29 cellular contexts compared by ENCODE assay signal in genomic region chr3:142507241-142507640, GRCh38. TPM values are rescaled to one million over a fixed set of nuclear protein-coding genes. Genes with fewer than 3 reads are reported as not detected.
DNase-seq lines count a peak whose midpoint lies in the region; ATAC-seq and TF ChIP-seq lines count a peak whose summit lies in the region.
"Had no signal": no experiment of that assay in that cellular context is flagged by ENCODE, and none has a peak within 500 bp of the region (broad histone marks: within the 10 kb centered on the region; RNA-seq: fewer than 3 reads in every experiment).

No MANE protein-coding gene starts in this region.

- no peaks in the 10 kb centered on the region for H3F3A ChIP-seq in GM23338 (replicated peaks; ENCODE audit: low read depth)

- H3K4me3 ChIP-seq in GM23338, result no peak overlapping the region
- H3K4me3 ChIP-seq: colonic mucosa, lung, mucosa of descending colon, PC-9, sigmoid colon, thoracic aorta had no signal

- H4K20me1 ChIP-seq in GM23338 (replicated peaks; ENCODE audit: insufficient read depth), result no peaks in the 10 kb centered on the region

- H3K27me3 Mint-ChIP-seq in stimulated activated naive CD8-positive, alpha-beta T cell treated with anti-CD3 and anti-CD28 coated beads, Interleukin-15, Interleukin-2, amounts not matched to agents 100 ng/mL and 50 ng/mL, for 24 hours, result no peaks in the 10 kb centered on the region
- H3K27me3 Mint-ChIP-seq in GM23338 (ENCODE audit: insufficient read depth, low read depth, poor library complexity), result no peaks in the 10 kb centered on the region
- no peaks in the 10 kb centered on the region for H3K27me3 Mint-ChIP-seq in central memory CD8-positive, alpha-beta T cell
- H3K27me3 Mint-ChIP-seq: CD4-positive, CD25-positive, alpha-beta regulatory T cell; progenitor cell of endocrine pancreas had no signal

- 0 out of 2 replicates have a peak overlapping the region, but pooled peaks have one; percentile 32 for H3K27ac ChIP-seq in GM23338 (ENCODE audit: low read depth)
- H3K27ac ChIP-seq: colonic mucosa, epithelial cell of prostate, PC-9, sigmoid colon, thoracic aorta had no signal

- TF ChIP-seq CTCF in GM23338 (conservative IDR thresholded peaks at IDR 0.05; ENCODE audit: low read depth in 2 of 2), result no peak

- H3K9me3 Mint-ChIP-seq in stimulated activated naive CD8-positive, alpha-beta T cell treated with anti-CD3 and anti-CD28 coated beads, Interleukin-15, Interleukin-2, amounts not matched to agents 100 ng/mL and 50 ng/mL, for 24 hours, result no peaks in the 10 kb centered on the region
- H3K9me3 Mint-ChIP-seq in GM23338, result no peaks in the 10 kb centered on the region
- H3K9me3 Mint-ChIP-seq in central memory CD8-positive, alpha-beta T cell, result no peaks in the 10 kb centered on the region

- no peaks in the 10 kb centered on the region for H3K36me3 ChIP-seq in GM23338 (ENCODE audit: insufficient read depth)
- H3K36me3 ChIP-seq: colonic mucosa had no signal

- H3K79me2 ChIP-seq in GM23338 (replicated peaks; ENCODE audit: insufficient read depth), result no peaks in the 10 kb centered on the region

- no peaks in the 10 kb centered on the region for H3K9me2 ChIP-seq in GM23338 (ENCODE audit: insufficient read depth)

- no peaks in the 10 kb centered on the region for H3K4me1 ChIP-seq in GM23338 (ENCODE audit: insufficient read depth)
- H3K4me1 ChIP-seq: colonic mucosa, sigmoid colon had no signal

- H3K4me3 Mint-ChIP-seq in stimulated activated naive CD8-positive, alpha-beta T cell treated with anti-CD3 and anti-CD28 coated beads, Interleukin-15, Interleukin-2, amounts not matched to agents 100 ng/mL and 50 ng/mL, for 24 hours, result no peak overlapping the region
- H3K4me3 Mint-ChIP-seq in GM23338, result no peak overlapping the region
- H3K4me3 Mint-ChIP-seq in central memory CD8-positive, alpha-beta T cell, result no peak overlapping the region
- H3K4me3 Mint-ChIP-seq: CD4-positive, CD25-positive, alpha-beta regulatory T cell had no signal

- no peaks in the 10 kb centered on the region for H3K27me3 ChIP-seq in GM23338 (ENCODE audit: insufficient read depth)
- H3K27me3 ChIP-seq: colonic mucosa, sigmoid colon had no signal

- peaks cover 6% of the 10 kb centered on the region for H3K4me1 Mint-ChIP-seq in stimulated activated naive CD8-positive, alpha-beta T cell treated with anti-CD3 and anti-CD28 coated beads, Interleukin-15, Interleukin-2, amounts not matched to agents 100 ng/mL and 50 ng/mL, for 24 hours (ENCODE audit: low read depth)
- no peaks in the 10 kb centered on the region for H3K4me1 Mint-ChIP-seq in GM23338
- peaks cover 13% of the 10 kb centered on the region for H3K4me1 Mint-ChIP-seq in central memory CD8-positive, alpha-beta T cell

- no peak for ATAC-seq in stimulated activated naive CD8-positive, alpha-beta T cell treated with anti-CD3 and anti-CD28 coated beads, Interleukin-15, Interleukin-2, amounts not matched to agents 100 U/mL and 50 U/mL, for 24 hours
- no peak for ATAC-seq in GM23338
- no peak for ATAC-seq in central memory CD8-positive, alpha-beta T cell (replicated peaks; ENCODE audit: extremely low read depth, poor library complexity, severe bottlenecking)
- ATAC-seq in HG02885 (IDR thresholded peaks at IDR 0.05; ENCODE audit: poor library complexity, unreplicated experiment), result no peak
- ATAC-seq in GM21390 (IDR thresholded peaks at IDR 0.05; ENCODE audit: unreplicated experiment), result no peak
- ATAC-seq: mucosa of descending colon had no signal

- peak overlapping the region; percentile 13 for H3K27ac Mint-ChIP-seq in stimulated activated naive CD8-positive, alpha-beta T cell treated with anti-CD3 and anti-CD28 coated beads, Interleukin-15, Interleukin-2, amounts not matched to agents 100 ng/mL and 50 ng/mL, for 24 hours
- no peak overlapping the region for H3K27ac Mint-ChIP-seq in GM23338
- H3K27ac Mint-ChIP-seq in central memory CD8-positive, alpha-beta T cell (ENCODE audit: low read depth), result peak overlapping the region; percentile 17
- H3K27ac Mint-ChIP-seq: CD4-positive, CD25-positive, alpha-beta regulatory T cell; progenitor cell of endocrine pancreas had no signal

- DNase-seq in stimulated activated naive CD8-positive, alpha-beta T cell treated with anti-CD3 and anti-CD28 coated beads, Interleukin-15, Interleukin-2, amounts not matched to agents 100 U/mL and 50 U/mL, for 24 hours, result no peak
- DNase-seq in GM23338 (ENCODE audit: low spot score) (no peak), NCI-H446 (lab: John Stamatoyannopoulos, UW) (no peak)
- no peak for DNase-seq in central memory CD8-positive, alpha-beta T cell (ENCODE audit: low spot score in 2 of 2)
- DNase-seq: activated CD4-positive, alpha-beta T cell treated with anti-CD3 and anti-CD28 coated beads, Interleukin-2, amount 50 U/mL, for 1 hour; activated gamma-delta T cell; CD4-positive, CD25-positive, alpha-beta regulatory T cell; colonic mucosa; DMS 273 treated with DMSO at 0.1 percent for 48 hours; effector CD8-positive, alpha-beta T cell; HCEC 1CT; kidney glomerular epithelial cell; mucosa of descending colon; NCI-H1105; NCI-H2029; NCI-H526; NK-92 treated with Interleukin-12 subunit alpha and Interleukin-12 subunit beta, amount 100 ng/mL, for 24 hours; PC-9; SHP77; sigmoid colon; stimulated activated naive CD4-positive, alpha-beta T cell; T1000 had no signal

- H3K4me2 ChIP-seq in GM23338, result no peak overlapping the region
- H3K4me2 ChIP-seq: PC-9 had no signal

- H2AFZ ChIP-seq in GM23338, result no peak overlapping the region
- H2AFZ ChIP-seq: PC-9 had no signal

- H3K36me3 Mint-ChIP-seq in stimulated activated naive CD8-positive, alpha-beta T cell treated with anti-CD3 and anti-CD28 coated beads, Interleukin-15, Interleukin-2, amounts not matched to agents 100 ng/mL and 50 ng/mL, for 24 hours (ENCODE audit: low read depth), result peaks cover 62% of the 10 kb centered on the region
- H3K36me3 Mint-ChIP-seq in GM23338 (ENCODE audit: low read depth), result peaks cover 20% of the 10 kb centered on the region
- peaks cover 19% of the 10 kb centered on the region for H3K36me3 Mint-ChIP-seq in central memory CD8-positive, alpha-beta T cell (ENCODE audit: insufficient read depth)

TF ChIP-seq in GM23338, 12 proteins besides CTCF, POLR2A, EP300 and RAD21 (continues in another document):
- TF ChIP-seq ZNF331 (CRISPR knock-in tag; IDR thresholded peaks at IDR 0.05; ENCODE audit: low read depth), result no peak
- TF ChIP-seq NANOG (IDR thresholded peaks at IDR 0.05; ENCODE audit: borderline replicate concordance), result no peak
- TF ChIP-seq REST (IDR thresholded peaks at IDR 0.05; ENCODE audit: unreplicated experiment), result no peak
- no peak for TF ChIP-seq CREB1 (CRISPR knock-in tag; IDR thresholded peaks at IDR 0.05; ENCODE audit: low read depth)
- TF ChIP-seq ETS1 (IDR thresholded peaks at IDR 0.05), result no peak
- no peak for TF ChIP-seq STAT1 (IDR thresholded peaks at IDR 0.05; ENCODE audit: unreplicated experiment)

RNA-seq across cellular contexts. Expression of gene XRN1, which starts 59.4 kb away (rescaled TPM):
- 16.6 and 17.0 TPM in 2 replicates for total RNA-seq in GM23338 (2014; rRNA removed; shearing (Covaris generic))
- polyA plus RNA-seq in GM23338 (2016; fragmentation: Nextera tagmentation; extraction: Ambion mirVana), result 10.9 and 13.6 TPM in 2 replicates
